10 cellular contexts compared by ENCODE assay signal in genomic region chr1:94864821-94865220, GRCh38. TPM values are rescaled to one million over a fixed set of nuclear protein-coding genes. Genes with fewer than 3 reads are reported as not detected.
DNase-seq lines count a peak whose midpoint lies in the region; ATAC-seq and TF ChIP-seq lines count a peak whose summit lies in the region.
"Had no signal": no experiment of that assay in that cellular context is flagged by ENCODE, and none has a peak within 500 bp of the region (broad histone marks: within the 10 kb centered on the region; RNA-seq: fewer than 3 reads in every experiment).

No MANE protein-coding gene starts in this region.

- TF ChIP-seq CTCF in lower leg skin (IDR thresholded peaks at IDR 0.05): no peak

- H3K27me3 ChIP-seq in HUES6 (ENCODE audit: control insufficient read depth, insufficient read depth, low read length) (no peaks in the 10 kb centered on the region), subcutaneous abdominal adipose tissue (ENCODE audit: control insufficient read depth in 5 of 5, insufficient read depth in 4 of 5, low read length in 5 of 5) (no peaks in the 10 kb centered on the region)

- H3K36me3 ChIP-seq in HUES6 (ENCODE audit: control insufficient read depth, insufficient read depth, low read length) (no peaks in the 10 kb centered on the region), subcutaneous abdominal adipose tissue (ENCODE audit: control insufficient read depth in 5 of 5, insufficient read depth in 5 of 5, low read length in 5 of 5) (no peaks in the 10 kb centered on the region)

- H3K9ac ChIP-seq in HUES6 (ENCODE audit: low read length): no peak overlapping the region
- H3K9ac ChIP-seq in subcutaneous abdominal adipose tissue (ENCODE audit: low read length in 5 of 5): no peak overlapping the region

- peak; percentile 29 to 68 for DNase-seq in lower leg skin (ENCODE audit: low spot score in 2 of 2)
- no peak for DNase-seq in stimulated activated CD4-positive, alpha-beta T cell treated with anti-CD3 and anti-CD28 coated beads, Interleukin-2, amount 100 ng/mL, for 48 hours
- DNase-seq in T1000 (lab: John Stamatoyannopoulos, UW): no peak
- DNase-seq: activated T-cell treated with anti-CD3 and anti-CD28 coated beads, Interleukin-2, amount 50 U/mL, for 4 hours; T-helper 2 cell had no signal

- H3K4me1 ChIP-seq in HUES6 (ENCODE audit: control insufficient read depth, insufficient read depth, low read length) (peaks cover 56% of the 10 kb centered on the region), subcutaneous abdominal adipose tissue (ENCODE audit: control insufficient read depth in 5 of 5, insufficient read depth in 5 of 5, low read length in 5 of 5) (peaks cover 2 to 27% (median 20%) of the 10 kb centered on the region in 5 donors)

- no peaks in the 10 kb centered on the region for H3K9me3 ChIP-seq in HUES6 (ENCODE audit: control insufficient read depth, insufficient read depth, low read depth, low read length)
- no peaks in the 10 kb centered on the region for H3K9me3 ChIP-seq in subcutaneous abdominal adipose tissue (ENCODE audit: control insufficient read depth in 5 of 5, low read length in 5 of 5)

- H3K4me3 ChIP-seq in HUES6 (ENCODE audit: low read depth, low read length) (peak overlapping the region; percentile 9; the same call in 1 of the 2 replicates), lower leg skin (ENCODE audit: low read depth, poor library complexity, severe bottlenecking) (no peak overlapping the region), subcutaneous abdominal adipose tissue (ENCODE audit: low read depth in 1 of 5, low read length in 5 of 5) (no peak overlapping the region)

- intact Hi-C loops in lower leg skin (cut with DNase I; ENCODE audit: low total_unique reads): no loop called here

- no peak for TF ChIP-seq POLR2A in lower leg skin (IDR thresholded peaks at IDR 0.05)

- WGBS in lower leg skin, 2 donors: 23 to 36% methylated on average over 9 of the region's 9 CpGs

- H3K27ac ChIP-seq in HUES6 (ENCODE audit: low read depth, low read length) (no peak overlapping the region), cingulate gyrus (ENCODE audit: low read depth, low read length) (peak overlapping the region; percentile 63), subcutaneous abdominal adipose tissue (ENCODE audit: low read depth, low read length) (peak overlapping the region; percentile 59)

- ATAC-seq in GM21526 (IDR thresholded peaks at IDR 0.05; ENCODE audit: low FRiP score, unreplicated experiment) (no peak), GM21360 (IDR thresholded peaks at IDR 0.05; ENCODE audit: unreplicated experiment) (no peak)
- ATAC-seq: activated T-cell treated with anti-CD3 and anti-CD28 coated beads, Interleukin-2, amount 50 U/mL, for 4 hours had no signal

RNA-seq across cellular contexts. Expression of gene SLC44A3, which starts 44.7 kb away (rescaled TPM):
- total RNA-seq in lower leg skin: 10 to 100 TPM in 1 of 4 donors, 1 to 10 TPM in 3; 5.4 to 10.5 (median 6.1) TPM

Comparison
In these comparisons a context has a peak if more than half of its experiments do, and no peak if none do; other contexts are left out.
1. DNase-seq: peak in lower leg skin (2 of 2); none in stimulated activated CD4-positive, alpha-beta T cell treated with anti-CD3 and anti-CD28 coated beads, Interleukin-2, amount 100 ng/mL, for 48 hours (0 of 2) and T1000 (single experiment).